Comparison of ENCODE assay signal across 18 cellular contexts in the genomic region with DNA sequence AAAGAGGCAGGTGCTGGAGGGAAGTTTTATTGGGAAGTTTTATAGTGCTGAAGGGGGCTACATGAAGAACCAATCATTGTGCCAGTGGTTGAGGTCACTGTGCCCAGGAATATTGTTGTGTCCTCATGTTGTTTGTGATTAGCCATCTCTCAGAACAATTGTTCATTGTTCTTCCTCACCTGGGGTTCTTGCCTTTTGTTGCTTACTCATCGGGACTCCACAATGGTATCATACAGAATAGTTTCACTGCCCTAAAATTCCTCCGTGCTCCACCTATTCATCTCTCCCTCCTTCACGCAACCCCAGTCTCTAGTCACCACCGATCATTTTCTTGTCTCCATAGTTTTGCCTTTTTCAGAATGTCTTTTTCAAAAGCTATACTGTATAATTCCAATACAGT.
"Had no signal": no experiment of that assay in that cellular context is flagged by ENCODE, and none has a peak within 500 bp of the region (broad histone marks: within the 10 kb centered on the region; RNA-seq: fewer than 3 reads in every experiment).

No MANE protein-coding gene starts in this region.

- ATAC-seq: heart right ventricle; left lobe of liver; naive thymus-derived CD8-positive, alpha-beta T cell; sciatic nerve; stimulated activated memory B cell treated with anti-CD40 and anti-IgM and Interleukin-4, amounts not matched to agents 10 μg/mL and 1 μg/mL and 100 μg/mL, for 72 hours had no signal

- H3K36me3 ChIP-seq: heart right ventricle, stomach, suprapubic skin, transverse colon, vagina had no signal

- H3K9me3 ChIP-seq: suprapubic skin, transverse colon, vagina had no signal

- H3K4me1 ChIP-seq: heart right ventricle, stomach, suprapubic skin, transverse colon, vagina had no signal

- H3K27ac ChIP-seq: heart right ventricle, stomach, suprapubic skin, transverse colon, vagina had no signal

- FAIRE-seq: kidney, small intestine had no signal

- H3K4me3 ChIP-seq: heart right ventricle, lung, stomach, suprapubic skin, transverse colon, vagina had no signal

- H3K27me3 ChIP-seq: heart right ventricle, stomach, suprapubic skin, transverse colon, vagina had no signal

- DNase-seq: activated CD4-positive, alpha-beta T cell treated with anti-CD3 and anti-CD28 coated beads for 1 hour; activated gamma-delta T cell treated with Interleukin-2 at 50 U/mL for 16 hours; activated T-cell treated with anti-CD3 and anti-CD28 coated beads, Interleukin-2, amount 50 U/mL, for 1 hour; anterior cingulate cortex; central memory CD4-positive, alpha-beta T cell; heart right ventricle; kidney; naive thymus-derived CD8-positive, alpha-beta T cell; small intestine; stimulated activated CD4-positive, alpha-beta T cell treated with anti-CD3 and anti-CD28 coated beads, Interleukin-2, amount 100 ng/mL, for 24 hours; stomach; transverse colon had no signal
